ENCODE assay signal across 11 cellular contexts in genomic region chr6:90144396-90144795, GRCh38.
DNase-seq lines count a peak whose midpoint lies in the region; ATAC-seq and TF ChIP-seq lines count a peak whose summit lies in the region.
"Had no signal": no experiment of that assay in that cellular context is flagged by ENCODE, and none has a peak within 500 bp of the region (broad histone marks: within the 10 kb centered on the region; RNA-seq: fewer than 3 reads in every experiment).

No MANE protein-coding gene starts in this region.

- intact Hi-C loops in activated T-helper 1 cell treated with anti-CD3 and anti-CD28 coated beads, Interleukin-12 subunit alpha, Interleukin-12 subunit beta, Interleukin-2, Interleukin-4 antibody, amounts not matched to agents 30 ng/mL and 10 ng/mL and 1 ng/mL, durations not matched to agents 14 hours and 24 hours and 36 hours (cut with micrococcal nuclease) = loop anchor here (2.0 kb wide), 1 partner anchor 322 kb away; no protein-coding TSS in a partner anchor
- intact Hi-C loops in CD14-positive monocyte (cut with micrococcal nuclease) = no loop called here

- DNase-seq in activated T-helper 1 cell treated with anti-CD3 and anti-CD28 coated beads, Interleukin-12 subunit alpha, Interleukin-12 subunit beta, Interleukin-2, Interleukin-4 antibody, amounts not matched to agents 30 ng/mL and 10 ng/mL and 1 ng/mL, durations not matched to agents 14 hours and 24 hours and 36 hours (ENCODE audit: low spot score) = no peak
- peak in 3 of 4 experiments; percentile 17 to 56 (median 40) for DNase-seq in stimulated activated CD4-positive, alpha-beta T cell treated with anti-CD3 and anti-CD28 coated beads, Interleukin-1b, Interleukin-23, amount 100 ng/mL, for 24 hours (ENCODE audit: low read depth in 4 of 4, low spot score in 1 of 4)
- no peak for DNase-seq in CD14-positive monocyte (ENCODE audit: low spot score)
- no peak for DNase-seq in DMS79 treated with DMSO at 0.1 percent for 48 hours (lab: John Stamatoyannopoulos, UW)
- no peak for DNase-seq in hippocampal formation (lab: John Stamatoyannopoulos, UW)
- DNase-seq: glutamatergic neuron, NCI-H1436 had no signal

- ATAC-seq in GM19035 (IDR thresholded peaks at IDR 0.05; ENCODE audit: unreplicated experiment) (peak; percentile 55), HG02623 (IDR thresholded peaks at IDR 0.05; ENCODE audit: unreplicated experiment) (peak; percentile 55), HG03175 (IDR thresholded peaks at IDR 0.05; ENCODE audit: unreplicated experiment) (no peak)

- H3K9me3 Mint-ChIP-seq in activated T-helper 1 cell treated with anti-CD3 and anti-CD28 coated beads, Interleukin-12 subunit alpha, Interleukin-12 subunit beta, Interleukin-2, Interleukin-4 antibody, amounts not matched to agents 30 ng/mL and 10 ng/mL and 1 ng/mL, durations not matched to agents 14 hours and 24 hours and 36 hours = no peaks in the 10 kb centered on the region
- H3K9me3 Mint-ChIP-seq in CD14-positive monocyte = peaks cover 0 to 3% (median 0%) of the 10 kb centered on the region in 7 donors
- H3K9me3 Mint-ChIP-seq: T-helper 1 cell treated with Interleukin-12 subunit alpha and Interleukin-12 subunit beta and Interleukin-4 antibody, amounts not matched to agents 30 μg/mL and 1 μg/mL, for 36 hours had no signal

- H3K4me3 Mint-ChIP-seq in activated T-helper 1 cell treated with anti-CD3 and anti-CD28 coated beads, Interleukin-12 subunit alpha, Interleukin-12 subunit beta, Interleukin-2, Interleukin-4 antibody, amounts not matched to agents 30 ng/mL and 10 ng/mL and 1 ng/mL, durations not matched to agents 14 hours and 24 hours and 36 hours = peak overlapping the region; percentile 45
- H3K4me3 Mint-ChIP-seq in CD14-positive monocyte = no peak overlapping the region
- H3K4me3 Mint-ChIP-seq: T-helper 1 cell treated with Interleukin-12 subunit alpha and Interleukin-12 subunit beta and Interleukin-4 antibody, amounts not matched to agents 30 μg/mL and 1 μg/mL, for 36 hours had no signal

- peaks cover 15% of the 10 kb centered on the region for H3K27me3 Mint-ChIP-seq in activated T-helper 1 cell treated with anti-CD3 and anti-CD28 coated beads, Interleukin-12 subunit alpha, Interleukin-12 subunit beta, Interleukin-2, Interleukin-4 antibody, amounts not matched to agents 30 ng/mL and 10 ng/mL and 1 ng/mL, durations not matched to agents 14 hours and 24 hours and 36 hours (ENCODE audit: insufficient read depth)
- H3K27me3 Mint-ChIP-seq in CD14-positive monocyte (ENCODE audit: low read depth in 3 of 3) = peaks cover 0 to 2% (median 0%) of the 10 kb centered on the region in 3 donors

- no peak for TF ChIP-seq CTCF in CD14-positive monocyte (IDR thresholded peaks at IDR 0.05)

- H3K36me3 Mint-ChIP-seq in activated T-helper 1 cell treated with anti-CD3 and anti-CD28 coated beads, Interleukin-12 subunit alpha, Interleukin-12 subunit beta, Interleukin-2, Interleukin-4 antibody, amounts not matched to agents 30 ng/mL and 10 ng/mL and 1 ng/mL, durations not matched to agents 14 hours and 24 hours and 36 hours (ENCODE audit: low read depth) = peaks cover 19% of the 10 kb centered on the region
- no peaks in the 10 kb centered on the region for H3K36me3 Mint-ChIP-seq in CD14-positive monocyte

- peak overlapping the region; percentile 78 for H3K27ac Mint-ChIP-seq in activated T-helper 1 cell treated with anti-CD3 and anti-CD28 coated beads, Interleukin-12 subunit alpha, Interleukin-12 subunit beta, Interleukin-2, Interleukin-4 antibody, amounts not matched to agents 30 ng/mL and 10 ng/mL and 1 ng/mL, durations not matched to agents 14 hours and 24 hours and 36 hours
- no peak overlapping the region for H3K27ac Mint-ChIP-seq in CD14-positive monocyte
- H3K27ac Mint-ChIP-seq: T-helper 1 cell treated with Interleukin-12 subunit alpha and Interleukin-12 subunit beta and Interleukin-4 antibody, amounts not matched to agents 30 μg/mL and 1 μg/mL, for 36 hours had no signal

- peaks cover 66% of the 10 kb centered on the region for H3K4me1 Mint-ChIP-seq in activated T-helper 1 cell treated with anti-CD3 and anti-CD28 coated beads, Interleukin-12 subunit alpha, Interleukin-12 subunit beta, Interleukin-2, Interleukin-4 antibody, amounts not matched to agents 30 ng/mL and 10 ng/mL and 1 ng/mL, durations not matched to agents 14 hours and 24 hours and 36 hours (ENCODE audit: low read depth)
- peaks cover 28% of the 10 kb centered on the region for H3K4me1 Mint-ChIP-seq in CD14-positive monocyte

Comparison
In these comparisons a context has a peak if more than half of its experiments do, and no peak if none do; other contexts are left out.
1. DNase-seq: peak in stimulated activated CD4-positive, alpha-beta T cell treated with anti-CD3 and anti-CD28 coated beads, Interleukin-1b, Interleukin-23, amount 100 ng/mL, for 24 hours (3 of 4); none in activated T-helper 1 cell treated with anti-CD3 and anti-CD28 coated beads, Interleukin-12 subunit alpha, Interleukin-12 subunit beta, Interleukin-2, Interleukin-4 antibody, amounts not matched to agents 30 ng/mL and 10 ng/mL and 1 ng/mL, durations not matched to agents 14 hours and 24 hours and 36 hours (single experiment), CD14-positive monocyte (single experiment), DMS79 treated with DMSO at 0.1 percent for 48 hours (single experiment) and hippocampal formation (0 of 2).